1 cellular context compared by ENCODE assay signal in genomic region chr15:42059661-42060476, GRCh38.
A peak's percentile ranks its signal among the peaks of the same experiment; 100 is the strongest.
TF ChIP-seq lines count a peak whose summit lies in the region.

No MANE protein-coding gene starts in this region.

TF ChIP-seq in H1, 55 proteins besides CTCF, POLR2A, EP300 and RAD21:
- TF ChIP-seq CREB1 (IDR thresholded peaks at IDR 0.05) (0 out of 2 replicates have a peak, but pooled peaks have one; percentile 46), SUZ12 (IDR thresholded peaks at IDR 0.05; ENCODE audit: low read length) (no peak), SIRT6 (IDR thresholded peaks at IDR 0.05; ENCODE audit: low read length) (no peak), EZH2 (IDR thresholded peaks at IDR 0.05; ENCODE audit: low read depth, low read length, severe bottlenecking) (no peak), RXRA (IDR thresholded peaks at IDR 0.05; ENCODE audit: insufficient read depth, low read depth, low read length) (no peak), ASH2L (IDR thresholded peaks at IDR 0.05; ENCODE audit: low read length) (no peak), NANOG (IDR thresholded peaks at IDR 0.05; ENCODE audit: insufficient read depth, low read depth, low read length, poor library complexity, severe bottlenecking) (peak; percentile 48), RBBP5 (IDR thresholded peaks at IDR 0.05; ENCODE audit: borderline replicate concordance, low read depth, low read length) (no peak)
